23 cellular contexts compared by ENCODE assay signal in genomic region chr13:100442095-100442832, GRCh38.
A peak's percentile ranks its signal among the peaks of the same experiment; 100 is the strongest.
DNase-seq lines count a peak whose midpoint lies in the region; ATAC-seq and TF ChIP-seq lines count a peak whose summit lies in the region.
"Had no signal": no experiment of that assay in that cellular context is flagged by ENCODE, and none has a peak within 500 bp of the region (broad histone marks: within the 10 kb centered on the region; RNA-seq: fewer than 3 reads in every experiment).

No MANE protein-coding gene starts in this region.

- H3K27ac Mint-ChIP-seq in GM23338: peak overlapping the region; percentile 82
- peak overlapping the region; percentile 88 for H3K27ac Mint-ChIP-seq in osteocyte (ENCODE audit: unreplicated experiment)
- H3K27ac Mint-ChIP-seq: activated CD4-positive, alpha-beta memory T cell treated with anti-CD3 and anti-CD28 coated beads for 36 hours; activated naive CD4-positive, alpha-beta T cell treated with anti-CD3 and anti-CD28 coated beads, Interleukin-2, amount 10 ng/mL, durations not matched to agents 7 days and 5 days had no signal

- H3K27me3 ChIP-seq in GM23338 (ENCODE audit: insufficient read depth): no peaks in the 10 kb centered on the region
- H3K27me3 ChIP-seq: esophagus squamous epithelium, tibial artery had no signal

- no peak overlapping the region for H3K4me3 Mint-ChIP-seq in GM23338
- H3K4me3 Mint-ChIP-seq in osteocyte (ENCODE audit: unreplicated experiment): peak overlapping the region; percentile 41
- H3K4me3 Mint-ChIP-seq: activated CD4-positive, alpha-beta memory T cell treated with anti-CD3 and anti-CD28 coated beads for 36 hours; activated naive CD4-positive, alpha-beta T cell treated with anti-CD3 and anti-CD28 coated beads, Interleukin-2, amount 10 ng/mL, durations not matched to agents 7 days and 5 days had no signal

- no peaks in the 10 kb centered on the region for H3K36me3 ChIP-seq in GM23338 (ENCODE audit: insufficient read depth)
- H3K36me3 ChIP-seq: prostate gland, tibial artery, WERI-Rb-1 had no signal

- no peaks in the 10 kb centered on the region for H4K20me1 ChIP-seq in GM23338 (replicated peaks; ENCODE audit: insufficient read depth)

- no peak overlapping the region for H3K4me2 ChIP-seq in GM23338
- H3K4me2 ChIP-seq: PC-9 had no signal

- H3K9me2 ChIP-seq in GM23338 (ENCODE audit: insufficient read depth): 0 out of 2 replicates have a peak, but pooled peaks cover 2% of the 10 kb centered on the region

- no peaks in the 10 kb centered on the region for H3K79me2 ChIP-seq in GM23338 (replicated peaks; ENCODE audit: insufficient read depth)

- peak; percentile 32; the same call in 2 of the 3 replicates for ATAC-seq in GM23338

- DNase-seq in GM23338 (ENCODE audit: low spot score): peak; percentile 37
- DNase-seq in NCI-H748 treated with DMSO at 0.1 percent for 48 hours (lab: John Stamatoyannopoulos, UW): peak; percentile 7
- DNase-seq in epithelial cell of proximal tubule (ENCODE audit: low read depth): no peak
- no peak for DNase-seq in osteocyte (ENCODE audit: extremely low spot score, unreplicated experiment)
- DNase-seq in activated naive CD4-positive, alpha-beta T cell treated with Interleukin-2 at 50 U/mL for 16 hours: no peak
- no peak for DNase-seq in activated CD4-positive, CD25-positive, alpha-beta regulatory T cell treated with anti-CD3 and anti-CD28 coated beads, Interleukin-2, amount 50 U/mL, for 72 hours
- DNase-seq in DMS53 treated with DMSO at 0.1 percent for 48 hours (lab: John Stamatoyannopoulos, UW; ENCODE audit: unreplicated experiment): no peak
- DNase-seq: activated CD4-positive, alpha-beta memory T cell treated with anti-CD3 and anti-CD28 coated beads for 36 hours; activated naive CD4-positive, alpha-beta T cell treated with anti-CD3 and anti-CD28 coated beads, Interleukin-2, amount 10 ng/mL, durations not matched to agents 7 days and 5 days; activated T-cell treated with anti-CD3 and anti-CD28 coated beads, Interleukin-2, amount 50 U/mL, for 1 hour; AML-193; anterior cingulate cortex; caudate nucleus; effector CD8-positive, alpha-beta T cell; esophagus squamous epithelium; midbrain; NCI-H1694; PC-9; SIG-M5; stimulated activated naive CD4-positive, alpha-beta T cell treated with Interleukin-2 at 50 U/mL for 16 hours; tibial artery; WERI-Rb-1 had no signal

- peaks cover 29% of the 10 kb centered on the region for H3K4me1 ChIP-seq in GM23338 (ENCODE audit: insufficient read depth)
- H3K4me1 ChIP-seq: prostate gland had no signal

- H3F3A ChIP-seq in GM23338 (replicated peaks; ENCODE audit: low read depth): no peaks in the 10 kb centered on the region

- H3K36me3 Mint-ChIP-seq in GM23338 (ENCODE audit: low read depth) (no peaks in the 10 kb centered on the region; the same call in 2 of the 3 replicates), osteocyte (ENCODE audit: unreplicated experiment) (peaks cover 7% of the 10 kb centered on the region)
- H3K36me3 Mint-ChIP-seq: activated CD4-positive, alpha-beta memory T cell treated with anti-CD3 and anti-CD28 coated beads for 36 hours; activated naive CD4-positive, alpha-beta T cell treated with anti-CD3 and anti-CD28 coated beads, Interleukin-2, amount 10 ng/mL, durations not matched to agents 7 days and 5 days had no signal

- no peak overlapping the region for H3K4me3 ChIP-seq in GM23338
- H3K4me3 ChIP-seq in epithelial cell of proximal tubule (ENCODE audit: low read depth, low read length): no peak overlapping the region
- H3K4me3 ChIP-seq: esophagus squamous epithelium, PC-9, prostate gland, tibial artery had no signal

- H3K9me3 Mint-ChIP-seq in GM23338 (no peaks in the 10 kb centered on the region), osteocyte (ENCODE audit: unreplicated experiment) (no peaks in the 10 kb centered on the region)
- H3K9me3 Mint-ChIP-seq: activated CD4-positive, alpha-beta memory T cell treated with anti-CD3 and anti-CD28 coated beads for 36 hours; activated naive CD4-positive, alpha-beta T cell treated with anti-CD3 and anti-CD28 coated beads, Interleukin-2, amount 10 ng/mL, durations not matched to agents 7 days and 5 days had no signal

- H2AFZ ChIP-seq in GM23338: no peak overlapping the region
- H2AFZ ChIP-seq: PC-9 had no signal

- TF ChIP-seq CTCF in GM23338 (conservative IDR thresholded peaks at IDR 0.05; ENCODE audit: low read depth in 2 of 2): peak; percentile 35 to 44; a peak in 3 of 4 replicates
- TF ChIP-seq CTCF in epithelial cell of proximal tubule (conservative IDR thresholded peaks at IDR 0.05; ENCODE audit: low read depth, low read length): peak; percentile 14
- peak; percentile 10 for TF ChIP-seq CTCF in osteocyte (IDR thresholded peaks at IDR 0.05)

- H3K27me3 Mint-ChIP-seq in GM23338 (ENCODE audit: insufficient read depth, low read depth, poor library complexity) (peaks cover 6% of the 10 kb centered on the region), osteocyte (ENCODE audit: unreplicated experiment) (no peaks in the 10 kb centered on the region)
- H3K27me3 Mint-ChIP-seq: activated CD4-positive, alpha-beta memory T cell treated with anti-CD3 and anti-CD28 coated beads for 36 hours; activated naive CD4-positive, alpha-beta T cell treated with anti-CD3 and anti-CD28 coated beads, Interleukin-2, amount 10 ng/mL, durations not matched to agents 7 days and 5 days had no signal

- H3K4me1 Mint-ChIP-seq in GM23338 (peaks cover 46% of the 10 kb centered on the region), osteocyte (ENCODE audit: unreplicated experiment) (peaks cover 60% of the 10 kb centered on the region)
- H3K4me1 Mint-ChIP-seq: activated naive CD4-positive, alpha-beta T cell treated with anti-CD3 and anti-CD28 coated beads, Interleukin-2, amount 10 ng/mL, durations not matched to agents 7 days and 5 days had no signal

- H3K27ac ChIP-seq in GM23338 (ENCODE audit: low read depth): no peak overlapping the region; the same call in 1 of the 2 replicates
- H3K27ac ChIP-seq: esophagus squamous epithelium, PC-9, prostate gland, WERI-Rb-1 had no signal

TF ChIP-seq in GM23338, 12 proteins besides CTCF, POLR2A, EP300 and RAD21 (continues in another document):
- TF ChIP-seq CREB1 (CRISPR knock-in tag; IDR thresholded peaks at IDR 0.05; ENCODE audit: low read depth) (no peak), NANOG (IDR thresholded peaks at IDR 0.05; ENCODE audit: borderline replicate concordance) (no peak), JUNB (IDR thresholded peaks at IDR 0.05; ENCODE audit: unreplicated experiment) (no peak), STAT1 (IDR thresholded peaks at IDR 0.05; ENCODE audit: unreplicated experiment) (no peak), POLR2AphosphoS5 (IDR thresholded peaks at IDR 0.05; ENCODE audit: low read depth) (no peak), ZNF114 (CRISPR knock-in tag; IDR thresholded peaks at IDR 0.05) (no peak)
- TF ChIP-seq, protein P1, sequence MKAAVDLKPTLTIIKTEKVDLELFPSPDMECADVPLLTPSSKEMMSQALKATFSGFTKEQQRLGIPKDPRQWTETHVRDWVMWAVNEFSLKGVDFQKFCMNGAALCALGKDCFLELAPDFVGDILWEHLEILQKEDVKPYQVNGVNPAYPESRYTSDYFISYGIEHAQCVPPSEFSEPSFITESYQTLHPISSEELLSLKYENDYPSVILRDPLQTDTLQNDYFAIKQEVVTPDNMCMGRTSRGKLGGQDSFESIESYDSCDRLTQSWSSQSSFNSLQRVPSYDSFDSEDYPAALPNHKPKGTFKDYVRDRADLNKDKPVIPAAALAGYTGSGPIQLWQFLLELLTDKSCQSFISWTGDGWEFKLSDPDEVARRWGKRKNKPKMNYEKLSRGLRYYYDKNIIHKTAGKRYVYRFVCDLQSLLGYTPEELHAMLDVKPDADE (IDR thresholded peaks at IDR 0.05): no peak

Comparison
In these comparisons a context has a peak if more than half of its experiments do, and no peak if none do; other contexts are left out.
1. DNase-seq: peak in GM23338 (single experiment) and NCI-H748 treated with DMSO at 0.1 percent for 48 hours (single experiment); none in epithelial cell of proximal tubule (single experiment), osteocyte (single experiment), activated naive CD4-positive, alpha-beta T cell treated with Interleukin-2 at 50 U/mL for 16 hours (single experiment), activated CD4-positive, CD25-positive, alpha-beta regulatory T cell treated with anti-CD3 and anti-CD28 coated beads, Interleukin-2, amount 50 U/mL, for 72 hours (single experiment) and DMS53 treated with DMSO at 0.1 percent for 48 hours (single experiment).
2. Peak in every context shown above with its lines, with median percentiles within 50 percentile points of each other: CTCF ChIP-seq.